8 cellular contexts compared by ENCODE assay signal in genomic region chr5:135190345-135191083, GRCh38.
A peak's percentile ranks its signal among the peaks of the same experiment; 100 is the strongest.
DNase-seq lines count a peak whose midpoint lies in the region; ATAC-seq and TF ChIP-seq lines count a peak whose summit lies in the region.

No MANE protein-coding gene starts in this region.

- no peaks in the 10 kb centered on the region for H3K36me3 Mint-ChIP-seq in activated T-cell treated with anti-CD3 and anti-CD28 coated beads, Interleukin-2, amount 50 U/mL, for 4 hours (ENCODE audit: insufficient read depth)

- peaks cover 2% of the 10 kb centered on the region for H3K4me1 Mint-ChIP-seq in activated T-cell treated with anti-CD3 and anti-CD28 coated beads, Interleukin-2, amount 50 U/mL, for 4 hours (ENCODE audit: low read depth)

- H3K4me1 ChIP-seq in iPS-20b (ENCODE audit: insufficient read depth, low read length), result no peaks in the 10 kb centered on the region
- H3K4me1 ChIP-seq in subcutaneous abdominal adipose tissue (ENCODE audit: control insufficient read depth in 5 of 5, insufficient read depth in 5 of 5, low read length in 5 of 5), result peaks cover 0 to 23% (median 18%) of the 10 kb centered on the region in 5 donors

- H3K27ac ChIP-seq in WERI-Rb-1 (peak overlapping the region; percentile 82), iPS-20b (ENCODE audit: low read length) (no peak overlapping the region), subcutaneous abdominal adipose tissue (ENCODE audit: low read depth, low read length) (no peak overlapping the region)

- TF ChIP-seq CTCF in WERI-Rb-1 (IDR thresholded peaks at IDR 0.05; ENCODE audit: low read depth, low read length), result no peak

- DNase-seq in activated T-cell treated with anti-CD3 and anti-CD28 coated beads, Interleukin-2, amount 50 U/mL, for 48 hours, result peak; percentile 10 to 13
- no peak for DNase-seq in activated T-cell treated with anti-CD3 and anti-CD28 coated beads, Interleukin-2, amount 50 U/mL, for 4 hours
- peak; percentile 53 for DNase-seq in WERI-Rb-1
- no peak for DNase-seq in stimulated activated CD8-positive, alpha-beta memory T cell treated with anti-CD3 and anti-CD28 coated beads, Interleukin-4, amount 100 ng/mL, for 48 hours
- no peak for DNase-seq in DMS 273 (lab: John Stamatoyannopoulos, UW; ENCODE audit: unreplicated experiment)

- H3K27me3 ChIP-seq in WERI-Rb-1 (ENCODE audit: insufficient read depth, low read depth, severe bottlenecking) (no peaks in the 10 kb centered on the region), iPS-20b (ENCODE audit: insufficient read depth, low read length) (peaks cover 57% of the 10 kb centered on the region), subcutaneous abdominal adipose tissue (ENCODE audit: control insufficient read depth in 5 of 5, insufficient read depth in 4 of 5, low read length in 5 of 5) (peaks cover 0 to 4% (median 0%) of the 10 kb centered on the region in 5 donors)

- H3K9ac ChIP-seq in iPS-20b (ENCODE audit: low read depth, low read length) (no peak overlapping the region), subcutaneous abdominal adipose tissue (ENCODE audit: low read length in 5 of 5) (peak overlapping the region in 2 of 5 donors; percentile 34 to 41)

- H3K4me3 ChIP-seq in WERI-Rb-1 (ENCODE audit: low read depth, low read length) (peak overlapping the region; percentile 46), iPS-20b (ENCODE audit: low read length) (peak overlapping the region; percentile 18), subcutaneous abdominal adipose tissue (ENCODE audit: low read depth in 1 of 5, low read length in 5 of 5) (peak overlapping the region in 4 of 5 donors; percentile 44 to 66 (median 56))

- ATAC-seq in activated T-cell treated with anti-CD3 and anti-CD28 coated beads, Interleukin-2, amount 50 U/mL, for 4 hours, result no peak
- ATAC-seq in GM19035 (IDR thresholded peaks at IDR 0.05; ENCODE audit: unreplicated experiment), result no peak

- peaks cover 27% of the 10 kb centered on the region for H3K27me3 Mint-ChIP-seq in activated T-cell treated with anti-CD3 and anti-CD28 coated beads, Interleukin-2, amount 50 U/mL, for 4 hours (ENCODE audit: low read depth)

- H3K36me3 ChIP-seq in WERI-Rb-1 (no peaks in the 10 kb centered on the region), iPS-20b (ENCODE audit: insufficient read depth, low read depth, low read length) (no peaks in the 10 kb centered on the region), subcutaneous abdominal adipose tissue (ENCODE audit: control insufficient read depth in 5 of 5, insufficient read depth in 5 of 5, low read length in 5 of 5) (no peaks in the 10 kb centered on the region)

- H3K9me3 Mint-ChIP-seq in activated T-cell treated with anti-CD3 and anti-CD28 coated beads, Interleukin-2, amount 50 U/mL, for 4 hours, result no peaks in the 10 kb centered on the region

- H3K4me3 Mint-ChIP-seq in activated T-cell treated with anti-CD3 and anti-CD28 coated beads, Interleukin-2, amount 50 U/mL, for 4 hours, result no peak overlapping the region

- no peaks in the 10 kb centered on the region for H3K9me3 ChIP-seq in WERI-Rb-1 (ENCODE audit: severe bottlenecking)
- H3K9me3 ChIP-seq in iPS-20b (ENCODE audit: insufficient read depth, low read depth, low read length), result no peaks in the 10 kb centered on the region
- H3K9me3 ChIP-seq in subcutaneous abdominal adipose tissue (ENCODE audit: control insufficient read depth in 5 of 5, low read length in 5 of 5), result no peaks in the 10 kb centered on the region

Comparison
In these comparisons a context has a peak if more than half of its experiments do, and no peak if none do; other contexts are left out.
1. DNase-seq: peak in activated T-cell treated with anti-CD3 and anti-CD28 coated beads, Interleukin-2, amount 50 U/mL, for 48 hours (2 of 2) and WERI-Rb-1 (single experiment); none in activated T-cell treated with anti-CD3 and anti-CD28 coated beads, Interleukin-2, amount 50 U/mL, for 4 hours (single experiment), stimulated activated CD8-positive, alpha-beta memory T cell treated with anti-CD3 and anti-CD28 coated beads, Interleukin-4, amount 100 ng/mL, for 48 hours (single experiment) and DMS 273 (single experiment).
2. Peak in every context shown above with its lines, with median percentiles within 50 percentile points of each other: H3K4me3 ChIP-seq.